In genomic region chr10:91709394-91709798, GRCh38 we compare ENCODE assay signal across 1 cellular context.
TF ChIP-seq lines count a peak whose summit lies in the region.

No MANE protein-coding gene starts in this region.

TF ChIP-seq in GM23338, 12 proteins besides CTCF, POLR2A, EP300 and RAD21 (continued from another document):
- TF ChIP-seq ZNF462 (CRISPR knock-in tag; IDR thresholded peaks at IDR 0.05) (no peak), ZNF331 (CRISPR knock-in tag; IDR thresholded peaks at IDR 0.05; ENCODE audit: low read depth) (no peak), EZH2 (IDR thresholded peaks at IDR 0.05; ENCODE audit: low read depth, unreplicated experiment) (no peak), EZH2phosphoT487 (IDR thresholded peaks at IDR 0.05; ENCODE audit: unreplicated experiment) (no peak)
TF ChIP-seq in GM23338: peak in this region for 0.
